1 cellular context compared by ENCODE assay signal in the genomic region with DNA sequence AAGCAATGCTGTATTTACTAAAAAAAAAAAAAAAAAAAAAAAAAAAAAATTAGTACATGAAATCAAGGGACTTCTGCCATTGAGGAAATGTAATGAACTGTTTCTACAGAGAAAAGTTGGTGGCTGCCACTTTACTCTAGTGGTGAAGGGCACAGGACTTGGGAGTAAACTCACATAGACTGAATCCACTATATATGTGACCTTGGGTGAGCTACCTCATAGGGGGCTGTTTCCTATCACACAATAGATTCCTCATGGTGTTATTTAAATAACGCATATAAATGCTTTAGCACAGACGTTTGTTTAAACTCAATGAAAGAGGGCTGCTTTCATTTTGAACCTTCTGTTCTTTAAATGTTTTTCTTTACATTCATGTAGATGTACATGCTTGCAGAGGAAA.
TF ChIP-seq lines count a peak whose summit lies in the region.

No MANE protein-coding gene starts in this region.

TF ChIP-seq in K562, 482 proteins besides CTCF, POLR2A, EP300 and RAD21:
- no peak for TF ChIP-seq ZNF3 (CRISPR knock-in tag; IDR thresholded peaks at IDR 0.05)
- TF ChIP-seq PHB (CRISPR knock-in tag; IDR thresholded peaks at IDR 0.05): no peak
- TF ChIP-seq FOXP1 (CRISPR knock-in tag; IDR thresholded peaks at IDR 0.05): no peak
- TF ChIP-seq, protein P1, sequence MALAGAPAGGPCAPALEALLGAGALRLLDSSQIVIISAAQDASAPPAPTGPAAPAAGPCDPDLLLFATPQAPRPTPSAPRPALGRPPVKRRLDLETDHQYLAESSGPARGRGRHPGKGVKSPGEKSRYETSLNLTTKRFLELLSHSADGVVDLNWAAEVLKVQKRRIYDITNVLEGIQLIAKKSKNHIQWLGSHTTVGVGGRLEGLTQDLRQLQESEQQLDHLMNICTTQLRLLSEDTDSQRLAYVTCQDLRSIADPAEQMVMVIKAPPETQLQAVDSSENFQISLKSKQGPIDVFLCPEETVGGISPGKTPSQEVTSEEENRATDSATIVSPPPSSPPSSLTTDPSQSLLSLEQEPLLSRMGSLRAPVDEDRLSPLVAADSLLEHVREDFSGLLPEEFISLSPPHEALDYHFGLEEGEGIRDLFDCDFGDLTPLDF (CRISPR knock-in tag; IDR thresholded peaks at IDR 0.05): no peak
- TF ChIP-seq ZNF561 (CRISPR knock-in tag; conservative IDR thresholded peaks at IDR 0.05): no peak
- no peak for TF ChIP-seq SIN3B (IDR thresholded peaks at IDR 0.05; ENCODE audit: low read depth)
- TF ChIP-seq ETV5 (CRISPR knock-in tag; IDR thresholded peaks at IDR 0.05; ENCODE audit: low read depth): no peak
- TF ChIP-seq SMAD1 (IDR thresholded peaks at IDR 0.05; ENCODE audit: low read depth, low read length, partially characterized antibody): no peak
- TF ChIP-seq FOXA1 (IDR thresholded peaks at IDR 0.05; ENCODE audit: borderline replicate concordance): no peak
- TF ChIP-seq ZNF695 (CRISPR knock-in tag; IDR thresholded peaks at IDR 0.05): no peak
- no peak for TF ChIP-seq RHOXF2B (CRISPR knock-in tag; conservative IDR thresholded peaks at IDR 0.05)
- TF ChIP-seq ZNF121 (CRISPR knock-in tag; conservative IDR thresholded peaks at IDR 0.05): no peak
- TF ChIP-seq DMBX1 (CRISPR knock-in tag; IDR thresholded peaks at IDR 0.05; ENCODE audit: borderline replicate concordance): no peak
- TF ChIP-seq RBM15 (IDR thresholded peaks at IDR 0.05; ENCODE audit: insufficient read depth, low read length): no peak
- TF ChIP-seq, protein P2, sequence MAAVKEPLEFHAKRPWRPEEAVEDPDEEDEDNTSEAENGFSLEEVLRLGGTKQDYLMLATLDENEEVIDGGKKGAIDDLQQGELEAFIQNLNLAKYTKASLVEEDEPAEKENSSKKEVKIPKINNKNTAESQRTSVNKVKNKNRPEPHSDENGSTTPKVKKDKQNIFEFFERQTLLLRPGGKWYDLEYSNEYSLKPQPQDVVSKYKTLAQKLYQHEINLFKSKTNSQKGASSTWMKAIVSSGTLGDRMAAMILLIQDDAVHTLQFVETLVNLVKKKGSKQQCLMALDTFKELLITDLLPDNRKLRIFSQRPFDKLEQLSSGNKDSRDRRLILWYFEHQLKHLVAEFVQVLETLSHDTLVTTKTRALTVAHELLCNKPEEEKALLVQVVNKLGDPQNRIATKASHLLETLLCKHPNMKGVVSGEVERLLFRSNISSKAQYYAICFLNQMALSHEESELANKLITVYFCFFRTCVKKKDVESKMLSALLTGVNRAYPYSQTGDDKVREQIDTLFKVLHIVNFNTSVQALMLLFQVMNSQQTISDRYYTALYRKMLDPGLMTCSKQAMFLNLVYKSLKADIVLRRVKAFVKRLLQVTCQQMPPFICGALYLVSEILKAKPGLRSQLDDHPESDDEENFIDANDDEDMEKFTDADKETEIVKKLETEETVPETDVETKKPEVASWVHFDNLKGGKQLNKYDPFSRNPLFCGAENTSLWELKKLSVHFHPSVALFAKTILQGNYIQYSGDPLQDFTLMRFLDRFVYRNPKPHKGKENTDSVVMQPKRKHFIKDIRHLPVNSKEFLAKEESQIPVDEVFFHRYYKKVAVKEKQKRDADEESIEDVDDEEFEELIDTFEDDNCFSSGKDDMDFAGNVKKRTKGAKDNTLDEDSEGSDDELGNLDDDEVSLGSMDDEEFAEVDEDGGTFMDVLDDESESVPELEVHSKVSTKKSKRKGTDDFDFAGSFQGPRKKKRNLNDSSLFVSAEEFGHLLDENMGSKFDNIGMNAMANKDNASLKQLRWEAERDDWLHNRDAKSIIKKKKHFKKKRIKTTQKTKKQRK (IDR thresholded peaks at IDR 0.05; ENCODE audit: borderline replicate concordance, low read depth, low read length): no peak
- TF ChIP-seq TEAD4 (IDR thresholded peaks at IDR 0.05; ENCODE audit: low read length): no peak
- no peak for TF ChIP-seq TEAD4 (CRISPR knock-in tag; IDR thresholded peaks at IDR 0.05; ENCODE audit: borderline replicate concordance)
- TF ChIP-seq, protein P3, sequence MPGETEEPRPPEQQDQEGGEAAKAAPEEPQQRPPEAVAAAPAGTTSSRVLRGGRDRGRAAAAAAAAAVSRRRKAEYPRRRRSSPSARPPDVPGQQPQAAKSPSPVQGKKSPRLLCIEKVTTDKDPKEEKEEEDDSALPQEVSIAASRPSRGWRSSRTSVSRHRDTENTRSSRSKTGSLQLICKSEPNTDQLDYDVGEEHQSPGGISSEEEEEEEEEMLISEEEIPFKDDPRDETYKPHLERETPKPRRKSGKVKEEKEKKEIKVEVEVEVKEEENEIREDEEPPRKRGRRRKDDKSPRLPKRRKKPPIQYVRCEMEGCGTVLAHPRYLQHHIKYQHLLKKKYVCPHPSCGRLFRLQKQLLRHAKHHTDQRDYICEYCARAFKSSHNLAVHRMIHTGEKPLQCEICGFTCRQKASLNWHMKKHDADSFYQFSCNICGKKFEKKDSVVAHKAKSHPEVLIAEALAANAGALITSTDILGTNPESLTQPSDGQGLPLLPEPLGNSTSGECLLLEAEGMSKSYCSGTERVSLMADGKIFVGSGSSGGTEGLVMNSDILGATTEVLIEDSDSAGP (CRISPR knock-in tag; IDR thresholded peaks at IDR 0.05): no peak
- TF ChIP-seq ZNF134 (CRISPR knock-in tag; conservative IDR thresholded peaks at IDR 0.05): no peak
- TF ChIP-seq, protein P4, sequence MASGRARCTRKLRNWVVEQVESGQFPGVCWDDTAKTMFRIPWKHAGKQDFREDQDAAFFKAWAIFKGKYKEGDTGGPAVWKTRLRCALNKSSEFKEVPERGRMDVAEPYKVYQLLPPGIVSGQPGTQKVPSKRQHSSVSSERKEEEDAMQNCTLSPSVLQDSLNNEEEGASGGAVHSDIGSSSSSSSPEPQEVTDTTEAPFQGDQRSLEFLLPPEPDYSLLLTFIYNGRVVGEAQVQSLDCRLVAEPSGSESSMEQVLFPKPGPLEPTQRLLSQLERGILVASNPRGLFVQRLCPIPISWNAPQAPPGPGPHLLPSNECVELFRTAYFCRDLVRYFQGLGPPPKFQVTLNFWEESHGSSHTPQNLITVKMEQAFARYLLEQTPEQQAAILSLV (tag; IDR thresholded peaks at IDR 0.05): no peak
- TF ChIP-seq, protein P5, sequence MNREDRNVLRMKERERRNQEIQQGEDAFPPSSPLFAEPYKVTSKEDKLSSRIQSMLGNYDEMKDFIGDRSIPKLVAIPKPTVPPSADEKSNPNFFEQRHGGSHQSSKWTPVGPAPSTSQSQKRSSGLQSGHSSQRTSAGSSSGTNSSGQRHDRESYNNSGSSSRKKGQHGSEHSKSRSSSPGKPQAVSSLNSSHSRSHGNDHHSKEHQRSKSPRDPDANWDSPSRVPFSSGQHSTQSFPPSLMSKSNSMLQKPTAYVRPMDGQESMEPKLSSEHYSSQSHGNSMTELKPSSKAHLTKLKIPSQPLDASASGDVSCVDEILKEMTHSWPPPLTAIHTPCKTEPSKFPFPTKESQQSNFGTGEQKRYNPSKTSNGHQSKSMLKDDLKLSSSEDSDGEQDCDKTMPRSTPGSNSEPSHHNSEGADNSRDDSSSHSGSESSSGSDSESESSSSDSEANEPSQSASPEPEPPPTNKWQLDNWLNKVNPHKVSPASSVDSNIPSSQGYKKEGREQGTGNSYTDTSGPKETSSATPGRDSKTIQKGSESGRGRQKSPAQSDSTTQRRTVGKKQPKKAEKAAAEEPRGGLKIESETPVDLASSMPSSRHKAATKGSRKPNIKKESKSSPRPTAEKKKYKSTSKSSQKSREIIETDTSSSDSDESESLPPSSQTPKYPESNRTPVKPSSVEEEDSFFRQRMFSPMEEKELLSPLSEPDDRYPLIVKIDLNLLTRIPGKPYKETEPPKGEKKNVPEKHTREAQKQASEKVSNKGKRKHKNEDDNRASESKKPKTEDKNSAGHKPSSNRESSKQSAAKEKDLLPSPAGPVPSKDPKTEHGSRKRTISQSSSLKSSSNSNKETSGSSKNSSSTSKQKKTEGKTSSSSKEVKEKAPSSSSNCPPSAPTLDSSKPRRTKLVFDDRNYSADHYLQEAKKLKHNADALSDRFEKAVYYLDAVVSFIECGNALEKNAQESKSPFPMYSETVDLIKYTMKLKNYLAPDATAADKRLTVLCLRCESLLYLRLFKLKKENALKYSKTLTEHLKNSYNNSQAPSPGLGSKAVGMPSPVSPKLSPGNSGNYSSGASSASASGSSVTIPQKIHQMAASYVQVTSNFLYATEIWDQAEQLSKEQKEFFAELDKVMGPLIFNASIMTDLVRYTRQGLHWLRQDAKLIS (CRISPR knock-in tag; IDR thresholded peaks at IDR 0.05): no peak
